In genomic region chr6:15246217-15247211, GRCh38 we compare ENCODE assay signal across 1 cellular context.
TF ChIP-seq lines count a peak whose summit lies in the region.

No MANE protein-coding gene starts in this region.

TF ChIP-seq in K562, 482 proteins besides CTCF, POLR2A, EP300 and RAD21 (continued from another document and continues in another):
- TF ChIP-seq, protein P1, sequence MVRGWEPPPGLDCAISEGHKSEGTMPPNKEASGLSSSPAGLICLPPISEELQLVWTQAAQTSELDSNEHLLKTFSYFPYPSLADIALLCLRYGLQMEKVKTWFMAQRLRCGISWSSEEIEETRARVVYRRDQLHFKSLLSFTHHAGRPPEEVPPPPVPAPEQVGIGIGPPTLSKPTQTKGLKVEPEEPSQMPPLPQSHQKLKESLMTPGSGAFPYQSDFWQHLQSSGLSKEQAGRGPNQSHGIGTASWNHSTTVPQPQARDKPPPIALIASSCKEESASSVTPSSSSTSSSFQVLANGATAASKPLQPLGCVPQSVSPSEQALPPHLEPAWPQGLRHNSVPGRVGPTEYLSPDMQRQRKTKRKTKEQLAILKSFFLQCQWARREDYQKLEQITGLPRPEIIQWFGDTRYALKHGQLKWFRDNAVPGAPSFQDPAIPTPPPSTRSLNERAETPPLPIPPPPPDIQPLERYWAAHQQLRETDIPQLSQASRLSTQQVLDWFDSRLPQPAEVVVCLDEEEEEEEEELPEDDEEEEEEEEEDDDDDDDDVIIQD (CRISPR knock-in tag; IDR thresholded peaks at IDR 0.05), result no peak
- TF ChIP-seq ZNF165 (CRISPR knock-in tag; IDR thresholded peaks at IDR 0.05; ENCODE audit: borderline replicate concordance) (no peak), PTBP1 (IDR thresholded peaks at IDR 0.05; ENCODE audit: low read depth, low read length) (no peak), SRSF7 (optimal IDR thresholded peaks at IDR 0.05; ENCODE audit: low read depth, low read length) (no peak), POLR2AphosphoS5 (IDR thresholded peaks at IDR 0.05; ENCODE audit: control insufficient read depth, insufficient read depth, low read depth, low read length) (no peak), SAFB2 (IDR thresholded peaks at IDR 0.05; ENCODE audit: borderline replicate concordance, low read depth, low read length, severe bottlenecking) (no peak), POLR2B (IDR thresholded peaks at IDR 0.05; ENCODE audit: low read depth, partially characterized antibody) (peak; percentile 15), EHMT2 (IDR thresholded peaks at IDR 0.05) (no peak), ZBTB43 (CRISPR knock-in tag; IDR thresholded peaks at IDR 0.05) (no peak), KLF1 (tag; IDR thresholded peaks at IDR 0.05) (no peak), CBX3 (IDR thresholded peaks at IDR 0.05; ENCODE audit: borderline replicate concordance in 1 of 2, low read length in 2 of 2) (no peak), MEF2A (IDR thresholded peaks at IDR 0.05; ENCODE audit: control insufficient read depth, low read depth, low read length) (no peak), TCFL5 (CRISPR knock-in tag; conservative IDR thresholded peaks at IDR 0.05) (no peak), RFX1 (IDR thresholded peaks at IDR 0.05) (no peak), SNAPC5 (CRISPR knock-in tag; IDR thresholded peaks at IDR 0.05) (no peak), ARHGAP35 (IDR thresholded peaks at IDR 0.05; ENCODE audit: partially characterized antibody) (no peak), ESRRB (CRISPR knock-in tag; IDR thresholded peaks at IDR 0.05; ENCODE audit: borderline replicate concordance) (no peak), CREBBP (IDR thresholded peaks at IDR 0.05; ENCODE audit: low read depth, low read length) (no peak), L3MBTL2 (IDR thresholded peaks at IDR 0.05) (no peak), CBX8 (IDR thresholded peaks at IDR 0.05; ENCODE audit: borderline replicate concordance, extremely low read depth, low read depth, low read length, poor library complexity, severe bottlenecking) (no peak), TAF1 (IDR thresholded peaks at IDR 0.05; ENCODE audit: control insufficient read depth, extremely low read depth, insufficient read depth, low read length, severe bottlenecking) (no peak), MAFK (IDR thresholded peaks at IDR 0.05; ENCODE audit: low read length) (no peak), RBM17 (IDR thresholded peaks at IDR 0.05; ENCODE audit: borderline replicate concordance, low read depth, low read length) (no peak), ZNF143 (CRISPR knock-in tag; IDR thresholded peaks at IDR 0.05) (no peak), BRD4 (IDR thresholded peaks at IDR 0.05) (no peak), NR1H2 (CRISPR knock-in tag; IDR thresholded peaks at IDR 0.05) (no peak), MTA1 (IDR thresholded peaks at IDR 0.05; ENCODE audit: borderline replicate concordance) (0 out of 2 replicates have a peak, but pooled peaks have one; percentile 14), IRF1 (CRISPR knock-in tag; IDR thresholded peaks at IDR 0.05; ENCODE audit: borderline replicate concordance) (no peak), SMARCE1 (IDR thresholded peaks at IDR 0.05) (no peak), ZKSCAN1 (IDR thresholded peaks at IDR 0.05; ENCODE audit: low read depth, low read length) (no peak), EZH2 (IDR thresholded peaks at IDR 0.05; ENCODE audit: borderline replicate concordance, low read depth, low read length) (no peak), NCOA2 (IDR thresholded peaks at IDR 0.05; ENCODE audit: partially characterized antibody in 2 of 2) (no peak), PHF20 (IDR thresholded peaks at IDR 0.05; ENCODE audit: partially characterized antibody) (no peak), ZFP36 (IDR thresholded peaks at IDR 0.05; ENCODE audit: low read depth, low read length, partially characterized antibody) (no peak), ARNT (IDR thresholded peaks at IDR 0.05) (peak in 1 of 2 experiments; percentile 18; a peak in 1 of 4 replicates), ZKSCAN3 (CRISPR knock-in tag; IDR thresholded peaks at IDR 0.05) (no peak), MCM7 (IDR thresholded peaks at IDR 0.05) (no peak), RBM34 (IDR thresholded peaks at IDR 0.05; ENCODE audit: borderline replicate concordance, insufficient read depth, low read length) (no peak), BCOR (IDR thresholded peaks at IDR 0.05) (no peak), E2F6 (IDR thresholded peaks at IDR 0.05; ENCODE audit: borderline replicate concordance in 1 of 2, extremely low read depth in 1 of 2, insufficient read depth in 1 of 2, insufficient read length in 1 of 2, low read depth in 1 of 2, low read length in 1 of 2, poor library complexity in 1 of 2, severe bottlenecking in 1 of 2) (no peak), TAL1 (IDR thresholded peaks at IDR 0.05) (peak; percentile 22; the same call in 1 of the 2 replicates), ZNF316 (IDR thresholded peaks at IDR 0.05) (peak; percentile 32; the same call in 1 of the 2 replicates), DNMT1 (IDR thresholded peaks at IDR 0.05) (peak; percentile 84; the same call in 1 of the 2 replicates), HNRNPUL1 (IDR thresholded peaks at IDR 0.05; ENCODE audit: low read length) (no peak)
- TF ChIP-seq, protein P2, sequence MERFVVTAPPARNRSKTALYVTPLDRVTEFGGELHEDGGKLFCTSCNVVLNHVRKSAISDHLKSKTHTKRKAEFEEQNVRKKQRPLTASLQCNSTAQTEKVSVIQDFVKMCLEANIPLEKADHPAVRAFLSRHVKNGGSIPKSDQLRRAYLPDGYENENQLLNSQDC (CRISPR knock-in tag; IDR thresholded peaks at IDR 0.05), result no peak
- TF ChIP-seq, protein P3, sequence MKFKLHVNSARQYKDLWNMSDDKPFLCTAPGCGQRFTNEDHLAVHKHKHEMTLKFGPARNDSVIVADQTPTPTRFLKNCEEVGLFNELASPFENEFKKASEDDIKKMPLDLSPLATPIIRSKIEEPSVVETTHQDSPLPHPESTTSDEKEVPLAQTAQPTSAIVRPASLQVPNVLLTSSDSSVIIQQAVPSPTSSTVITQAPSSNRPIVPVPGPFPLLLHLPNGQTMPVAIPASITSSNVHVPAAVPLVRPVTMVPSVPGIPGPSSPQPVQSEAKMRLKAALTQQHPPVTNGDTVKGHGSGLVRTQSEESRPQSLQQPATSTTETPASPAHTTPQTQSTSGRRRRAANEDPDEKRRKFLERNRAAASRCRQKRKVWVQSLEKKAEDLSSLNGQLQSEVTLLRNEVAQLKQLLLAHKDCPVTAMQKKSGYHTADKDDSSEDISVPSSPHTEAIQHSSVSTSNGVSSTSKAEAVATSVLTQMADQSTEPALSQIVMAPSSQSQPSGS (CRISPR knock-in tag; IDR thresholded peaks at IDR 0.05), result no peak
- TF ChIP-seq, protein P4, sequence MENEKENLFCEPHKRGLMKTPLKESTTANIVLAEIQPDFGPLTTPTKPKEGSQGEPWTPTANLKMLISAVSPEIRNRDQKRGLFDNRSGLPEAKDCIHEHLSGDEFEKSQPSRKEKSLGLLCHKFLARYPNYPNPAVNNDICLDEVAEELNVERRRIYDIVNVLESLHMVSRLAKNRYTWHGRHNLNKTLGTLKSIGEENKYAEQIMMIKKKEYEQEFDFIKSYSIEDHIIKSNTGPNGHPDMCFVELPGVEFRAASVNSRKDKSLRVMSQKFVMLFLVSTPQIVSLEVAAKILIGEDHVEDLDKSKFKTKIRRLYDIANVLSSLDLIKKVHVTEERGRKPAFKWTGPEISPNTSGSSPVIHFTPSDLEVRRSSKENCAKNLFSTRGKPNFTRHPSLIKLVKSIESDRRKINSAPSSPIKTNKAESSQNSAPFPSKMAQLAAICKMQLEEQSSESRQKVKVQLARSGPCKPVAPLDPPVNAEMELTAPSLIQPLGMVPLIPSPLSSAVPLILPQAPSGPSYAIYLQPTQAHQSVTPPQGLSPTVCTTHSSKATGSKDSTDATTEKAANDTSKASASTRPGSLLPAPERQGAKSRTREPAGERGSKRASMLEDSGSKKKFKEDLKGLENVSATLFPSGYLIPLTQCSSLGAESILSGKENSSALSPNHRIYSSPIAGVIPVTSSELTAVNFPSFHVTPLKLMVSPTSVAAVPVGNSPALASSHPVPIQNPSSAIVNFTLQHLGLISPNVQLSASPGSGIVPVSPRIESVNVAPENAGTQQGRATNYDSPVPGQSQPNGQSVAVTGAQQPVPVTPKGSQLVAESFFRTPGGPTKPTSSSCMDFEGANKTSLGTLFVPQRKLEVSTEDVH (IDR thresholded peaks at IDR 0.05; ENCODE audit: low read depth, partially characterized antibody), result no peak
- TF ChIP-seq, protein P5, sequence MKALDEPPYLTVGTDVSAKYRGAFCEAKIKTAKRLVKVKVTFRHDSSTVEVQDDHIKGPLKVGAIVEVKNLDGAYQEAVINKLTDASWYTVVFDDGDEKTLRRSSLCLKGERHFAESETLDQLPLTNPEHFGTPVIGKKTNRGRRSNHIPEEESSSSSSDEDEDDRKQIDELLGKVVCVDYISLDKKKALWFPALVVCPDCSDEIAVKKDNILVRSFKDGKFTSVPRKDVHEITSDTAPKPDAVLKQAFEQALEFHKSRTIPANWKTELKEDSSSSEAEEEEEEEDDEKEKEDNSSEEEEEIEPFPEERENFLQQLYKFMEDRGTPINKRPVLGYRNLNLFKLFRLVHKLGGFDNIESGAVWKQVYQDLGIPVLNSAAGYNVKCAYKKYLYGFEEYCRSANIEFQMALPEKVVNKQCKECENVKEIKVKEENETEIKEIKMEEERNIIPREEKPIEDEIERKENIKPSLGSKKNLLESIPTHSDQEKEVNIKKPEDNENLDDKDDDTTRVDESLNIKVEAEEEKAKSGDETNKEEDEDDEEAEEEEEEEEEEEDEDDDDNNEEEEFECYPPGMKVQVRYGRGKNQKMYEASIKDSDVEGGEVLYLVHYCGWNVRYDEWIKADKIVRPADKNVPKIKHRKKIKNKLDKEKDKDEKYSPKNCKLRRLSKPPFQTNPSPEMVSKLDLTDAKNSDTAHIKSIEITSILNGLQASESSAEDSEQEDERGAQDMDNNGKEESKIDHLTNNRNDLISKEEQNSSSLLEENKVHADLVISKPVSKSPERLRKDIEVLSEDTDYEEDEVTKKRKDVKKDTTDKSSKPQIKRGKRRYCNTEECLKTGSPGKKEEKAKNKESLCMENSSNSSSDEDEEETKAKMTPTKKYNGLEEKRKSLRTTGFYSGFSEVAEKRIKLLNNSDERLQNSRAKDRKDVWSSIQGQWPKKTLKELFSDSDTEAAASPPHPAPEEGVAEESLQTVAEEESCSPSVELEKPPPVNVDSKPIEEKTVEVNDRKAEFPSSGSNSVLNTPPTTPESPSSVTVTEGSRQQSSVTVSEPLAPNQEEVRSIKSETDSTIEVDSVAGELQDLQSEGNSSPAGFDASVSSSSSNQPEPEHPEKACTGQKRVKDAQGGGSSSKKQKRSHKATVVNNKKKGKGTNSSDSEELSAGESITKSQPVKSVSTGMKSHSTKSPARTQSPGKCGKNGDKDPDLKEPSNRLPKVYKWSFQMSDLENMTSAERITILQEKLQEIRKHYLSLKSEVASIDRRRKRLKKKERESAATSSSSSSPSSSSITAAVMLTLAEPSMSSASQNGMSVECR (CRISPR knock-in tag; IDR thresholded peaks at IDR 0.05), result no peak
- TF ChIP-seq, protein P6, sequence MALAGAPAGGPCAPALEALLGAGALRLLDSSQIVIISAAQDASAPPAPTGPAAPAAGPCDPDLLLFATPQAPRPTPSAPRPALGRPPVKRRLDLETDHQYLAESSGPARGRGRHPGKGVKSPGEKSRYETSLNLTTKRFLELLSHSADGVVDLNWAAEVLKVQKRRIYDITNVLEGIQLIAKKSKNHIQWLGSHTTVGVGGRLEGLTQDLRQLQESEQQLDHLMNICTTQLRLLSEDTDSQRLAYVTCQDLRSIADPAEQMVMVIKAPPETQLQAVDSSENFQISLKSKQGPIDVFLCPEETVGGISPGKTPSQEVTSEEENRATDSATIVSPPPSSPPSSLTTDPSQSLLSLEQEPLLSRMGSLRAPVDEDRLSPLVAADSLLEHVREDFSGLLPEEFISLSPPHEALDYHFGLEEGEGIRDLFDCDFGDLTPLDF (CRISPR knock-in tag; IDR thresholded peaks at IDR 0.05), result no peak; the same call in 1 of the 2 replicates
- TF ChIP-seq, protein P7, sequence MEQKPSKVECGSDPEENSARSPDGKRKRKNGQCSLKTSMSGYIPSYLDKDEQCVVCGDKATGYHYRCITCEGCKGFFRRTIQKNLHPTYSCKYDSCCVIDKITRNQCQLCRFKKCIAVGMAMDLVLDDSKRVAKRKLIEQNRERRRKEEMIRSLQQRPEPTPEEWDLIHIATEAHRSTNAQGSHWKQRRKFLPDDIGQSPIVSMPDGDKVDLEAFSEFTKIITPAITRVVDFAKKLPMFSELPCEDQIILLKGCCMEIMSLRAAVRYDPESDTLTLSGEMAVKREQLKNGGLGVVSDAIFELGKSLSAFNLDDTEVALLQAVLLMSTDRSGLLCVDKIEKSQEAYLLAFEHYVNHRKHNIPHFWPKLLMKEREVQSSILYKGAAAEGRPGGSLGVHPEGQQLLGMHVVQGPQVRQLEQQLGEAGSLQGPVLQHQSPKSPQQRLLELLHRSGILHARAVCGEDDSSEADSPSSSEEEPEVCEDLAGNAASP (IDR thresholded peaks at IDR 0.05), result no peak
